Comparison of ENCODE assay signal across 27 cellular contexts in genomic region chr6:161195418-161195817, GRCh38.
"Had no signal": no experiment of that assay in that cellular context is flagged by ENCODE, and none has a peak within 500 bp of the region (broad histone marks: within the 10 kb centered on the region; RNA-seq: fewer than 3 reads in every experiment).

No MANE protein-coding gene starts in this region.

- ATAC-seq: heart left ventricle; left lobe of liver; natural killer cell treated with Interleukin-12 subunit alpha and Interleukin-12 subunit beta and Interleukin-15 and Interleukin-18, amount 100 ng/mL, for 72 hours; right lobe of liver; stimulated activated naive CD8-positive, alpha-beta T cell treated with anti-CD3 and anti-CD28 coated beads, Interleukin-15, Interleukin-2, amounts not matched to agents 100 U/mL and 50 U/mL, for 24 hours; T-cell had no signal

- DNase-seq: activated CD4-positive, alpha-beta T cell treated with anti-CD3 and anti-CD28 coated beads for 4 hours; activated CD4-positive, alpha-beta T cell treated with anti-CD3 and anti-CD28 coated beads, Interleukin-2, amount 50 U/mL, for 4 hours; activated CD8-positive, alpha-beta memory T cell treated with anti-CD3 and anti-CD28 coated beads for 24 hours; activated gamma-delta T cell; activated naive CD4-positive, alpha-beta T cell treated with anti-CD3 and anti-CD28 coated beads, Interleukin-2, amount 50 U/mL, for 16 hours; amniotic stem cell; dermis blood vessel endothelial cell; effector CD4-positive, alpha-beta T cell; heart left ventricle; hypothalamus; immature natural killer cell; kidney; mesendoderm; right lobe of liver; stimulated activated CD4-positive, alpha-beta T cell treated with anti-CD3 and anti-CD28 coated beads, Interleukin-4, amount 100 ng/mL, for 1 hour; stimulated activated naive CD8-positive, alpha-beta T cell treated with anti-CD3 and anti-CD28 coated beads, Interleukin-15, Interleukin-2, amounts not matched to agents 100 U/mL and 50 U/mL, for 24 hours; T-cell; trophoblast cell; uterus had no signal

- H3K36me3 ChIP-seq: breast epithelium, heart left ventricle, right lobe of liver, thoracic aorta, uterus had no signal

- H3K9me3 ChIP-seq: breast epithelium, right lobe of liver, thoracic aorta, uterus had no signal

- H3K27me3 ChIP-seq: breast epithelium, heart left ventricle, right lobe of liver, uterus had no signal

- H3K4me1 ChIP-seq: breast epithelium, right lobe of liver, uterus had no signal

- FAIRE-seq: colon, kidney had no signal

- H3K27ac ChIP-seq: breast epithelium, epithelial cell of prostate, heart left ventricle, right lobe of liver, thoracic aorta, uterus, VCaP had no signal

- H3K4me3 ChIP-seq: breast epithelium, heart left ventricle, lung, right lobe of liver, thoracic aorta, uterus had no signal
